In the genomic region with DNA sequence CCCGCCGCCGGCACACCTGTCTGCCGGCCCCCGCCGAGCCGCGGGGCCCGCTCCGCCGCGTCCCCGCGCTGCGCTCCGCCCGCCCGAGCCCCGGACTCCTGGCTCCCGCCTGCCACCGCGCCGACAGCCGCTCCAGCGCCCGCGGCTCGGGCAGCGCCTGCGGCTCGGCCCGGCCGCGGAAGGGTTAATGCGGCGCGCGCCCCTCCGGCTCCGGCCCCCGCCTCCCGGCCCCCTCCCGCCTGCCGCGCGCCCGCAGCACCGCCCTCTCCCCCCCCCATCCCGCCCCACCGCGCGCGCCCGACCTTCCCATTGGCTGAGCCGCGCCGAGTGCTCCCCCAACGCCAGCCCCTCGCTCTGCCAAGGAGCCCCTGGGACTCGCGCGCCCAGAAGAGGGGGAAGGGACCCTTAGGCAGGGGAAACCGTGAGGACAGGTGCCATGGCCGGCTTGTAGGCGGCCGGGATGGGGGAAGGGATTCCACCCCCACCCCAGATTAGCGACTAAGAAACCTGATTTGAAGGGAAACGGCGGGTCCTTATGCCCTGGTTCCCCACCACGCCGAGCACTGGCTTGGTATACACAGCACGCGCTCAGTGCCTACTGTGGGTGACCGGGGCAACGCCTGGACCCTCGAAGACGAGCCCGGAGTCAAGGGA, we compare ENCODE assay signal across 8 cellular contexts. TPM values are rescaled to one million over a fixed set of nuclear protein-coding genes. Genes with fewer than 3 reads are reported as not detected.
DNase-seq lines count a peak whose midpoint lies in the region; ATAC-seq and TF ChIP-seq lines count a peak whose summit lies in the region.

A gene with protein sequence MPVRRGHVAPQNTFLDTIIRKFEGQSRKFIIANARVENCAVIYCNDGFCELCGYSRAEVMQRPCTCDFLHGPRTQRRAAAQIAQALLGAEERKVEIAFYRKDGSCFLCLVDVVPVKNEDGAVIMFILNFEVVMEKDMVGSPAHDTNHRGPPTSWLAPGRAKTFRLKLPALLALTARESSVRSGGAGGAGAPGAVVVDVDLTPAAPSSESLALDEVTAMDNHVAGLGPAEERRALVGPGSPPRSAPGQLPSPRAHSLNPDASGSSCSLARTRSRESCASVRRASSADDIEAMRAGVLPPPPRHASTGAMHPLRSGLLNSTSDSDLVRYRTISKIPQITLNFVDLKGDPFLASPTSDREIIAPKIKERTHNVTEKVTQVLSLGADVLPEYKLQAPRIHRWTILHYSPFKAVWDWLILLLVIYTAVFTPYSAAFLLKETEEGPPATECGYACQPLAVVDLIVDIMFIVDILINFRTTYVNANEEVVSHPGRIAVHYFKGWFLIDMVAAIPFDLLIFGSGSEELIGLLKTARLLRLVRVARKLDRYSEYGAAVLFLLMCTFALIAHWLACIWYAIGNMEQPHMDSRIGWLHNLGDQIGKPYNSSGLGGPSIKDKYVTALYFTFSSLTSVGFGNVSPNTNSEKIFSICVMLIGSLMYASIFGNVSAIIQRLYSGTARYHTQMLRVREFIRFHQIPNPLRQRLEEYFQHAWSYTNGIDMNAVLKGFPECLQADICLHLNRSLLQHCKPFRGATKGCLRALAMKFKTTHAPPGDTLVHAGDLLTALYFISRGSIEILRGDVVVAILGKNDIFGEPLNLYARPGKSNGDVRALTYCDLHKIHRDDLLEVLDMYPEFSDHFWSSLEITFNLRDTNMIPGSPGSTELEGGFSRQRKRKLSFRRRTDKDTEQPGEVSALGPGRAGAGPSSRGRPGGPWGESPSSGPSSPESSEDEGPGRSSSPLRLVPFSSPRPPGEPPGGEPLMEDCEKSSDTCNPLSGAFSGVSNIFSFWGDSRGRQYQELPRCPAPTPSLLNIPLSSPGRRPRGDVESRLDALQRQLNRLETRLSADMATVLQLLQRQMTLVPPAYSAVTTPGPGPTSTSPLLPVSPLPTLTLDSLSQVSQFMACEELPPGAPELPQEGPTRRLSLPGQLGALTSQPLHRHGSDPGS (minus strand): TSS at position 186 of the 654 bp plus-strand sequence. CDS start 408 bp downstream, outside the sequence.

- H3K27ac Mint-ChIP-seq in CD8-positive, alpha-beta T cell, result no peak within 1 kb of the TSS
- H3K27ac Mint-ChIP-seq in naive thymus-derived CD4-positive, alpha-beta T cell, result peak within 1 kb of the TSS; percentile 59 to 89 (median 69)

- peaks cover 43% of the 10 kb centered on the region for H3K4me1 ChIP-seq in CD8-positive, alpha-beta T cell (ENCODE audit: insufficient read depth, low read length)
- peaks cover 37% of the 10 kb centered on the region for H3K4me1 ChIP-seq in KMS-11 (ENCODE audit: low read depth, poor library complexity, severe bottlenecking)
- H3K4me1 ChIP-seq in duodenal mucosa (ENCODE audit: control insufficient read depth in 1 of 2, insufficient read depth in 2 of 2, low read length in 2 of 2), result peaks cover 16 to 40% of the 10 kb centered on the region in 2 donors
- peaks cover 20 to 44% of the 10 kb centered on the region in 2 donors for H3K4me1 ChIP-seq in naive thymus-derived CD4-positive, alpha-beta T cell (ENCODE audit: control insufficient read depth in 2 of 2, insufficient read depth in 2 of 2, low read length in 2 of 2)

- H3K4me2 ChIP-seq in KMS-11, result peak within 1 kb of the TSS; percentile 100

- H4K20me1 ChIP-seq in KMS-11 (ENCODE audit: insufficient read depth), result no peaks in the 10 kb centered on the region

- H3K9ac ChIP-seq in KMS-11 (peak within 1 kb of the TSS; percentile 17; the same call in 1 of the 2 replicates), duodenal mucosa (ENCODE audit: low read depth in 1 of 2, low read length in 2 of 2) (no peak within 1 kb of the TSS)

- no peak within 1 kb of the TSS for H3K27ac ChIP-seq in CD8-positive, alpha-beta T cell (ENCODE audit: low read depth, low read length)
- peak within 1 kb of the TSS; percentile 23; the same call in 1 of the 2 replicates for H3K27ac ChIP-seq in KMS-11
- H3K27ac ChIP-seq in duodenal mucosa (ENCODE audit: low read depth, low read length), result no peak within 1 kb of the TSS
- no peak within 1 kb of the TSS for H3K27ac ChIP-seq in naive thymus-derived CD4-positive, alpha-beta T cell (ENCODE audit: low read depth, low read length)

- no peaks in the 10 kb centered on the region for H3K36me3 Mint-ChIP-seq in CD8-positive, alpha-beta T cell
- H3K36me3 Mint-ChIP-seq in naive thymus-derived CD4-positive, alpha-beta T cell, result peaks cover 0 to 5% (median 0%) of the 10 kb centered on the region in 5 donors

- peak within 1 kb of the TSS; percentile 70 for H3K4me3 Mint-ChIP-seq in CD8-positive, alpha-beta T cell
- H3K4me3 Mint-ChIP-seq in naive thymus-derived CD4-positive, alpha-beta T cell, result peak within 1 kb of the TSS; percentile 74 to 92 (median 86)

- no peak for ATAC-seq in CD8-positive, alpha-beta T cell
- no peak for ATAC-seq in naive thymus-derived CD4-positive, alpha-beta T cell
- ATAC-seq in HG03520 (IDR thresholded peaks at IDR 0.05; ENCODE audit: unreplicated experiment), result no peak

- H3K9me3 Mint-ChIP-seq in CD8-positive, alpha-beta T cell, result no peaks in the 10 kb centered on the region
- H3K9me3 Mint-ChIP-seq in naive thymus-derived CD4-positive, alpha-beta T cell, result peaks cover 0 to 4% (median 0%) of the 10 kb centered on the region in 11 donors

- H3K79me2 ChIP-seq in KMS-11 (ENCODE audit: insufficient read depth, low read depth), result no peaks in the 10 kb centered on the region

- peak within 1 kb of the TSS; percentile 43 for H3K4me3 ChIP-seq in CD8-positive, alpha-beta T cell (ENCODE audit: low read depth, low read length)
- H3K4me3 ChIP-seq in KMS-11 (IDR thresholded peaks at IDR 0.05; ENCODE audit: insufficient read depth, low read depth, low read length) (no peak within 1 kb of the TSS), duodenal mucosa (ENCODE audit: low read depth in 1 of 2, low read length in 2 of 2) (peak within 1 kb of the TSS; percentile 33 to 65)
- peak within 1 kb of the TSS; percentile 54 for H3K4me3 ChIP-seq in naive thymus-derived CD4-positive, alpha-beta T cell (ENCODE audit: low read length)

- POLR2A ChIA-PET in CD8-positive, alpha-beta T cell (lab: Charles Lee), result interaction anchor here (1.2 kb wide), 1 partner anchor 50 kb away, joined by 4 read pairs; the partner anchor contains the start of gene ABCB8
- POLR2A ChIA-PET in naive thymus-derived CD4-positive, alpha-beta T cell (lab: Charles Lee), result interaction anchor here (0.6 to 6.1 kb wide), 2 partner anchors 36 to 153 kb away, joined by 3 to 34 read pairs; no protein-coding TSS in a partner anchor

- peaks cover 34% of the 10 kb centered on the region for H3K27me3 Mint-ChIP-seq in CD8-positive, alpha-beta T cell (ENCODE audit: low read depth)
- peaks cover 19 to 68% (median 37%) of the 10 kb centered on the region in 5 donors for H3K27me3 Mint-ChIP-seq in naive thymus-derived CD4-positive, alpha-beta T cell

- DNase-seq in CD8-positive, alpha-beta T cell, result peak in 2 of 7 experiments; percentile 19 to 51
- peak in 2 of 9 donors; percentile 24 to 28 for DNase-seq in naive thymus-derived CD4-positive, alpha-beta T cell
- no peak for DNase-seq in kidney glomerular epithelial cell (lab: John Stamatoyannopoulos, UW)
- DNase-seq in NK-92 treated with Interleukin-12 subunit alpha and Interleukin-12 subunit beta, amount 100 ng/mL, for 24 hours (lab: John Stamatoyannopoulos, UW), result no peak

- TF ChIP-seq POLR2A in Raji (IDR thresholded peaks at IDR 0.05; ENCODE audit: insufficient read depth, low read depth, low read length), result peak; percentile 65

- intact Hi-C loops in CD8-positive, alpha-beta T cell (cut with DNase I, micrococcal nuclease), result loop anchor here in 1 of 2 experiments (10.0 kb wide), 1 partner anchor 107 kb away; the partner anchor contains the start of genes AGAP3, FASTK and TMUB1
- intact Hi-C loops in naive thymus-derived CD4-positive, alpha-beta T cell (cut with micrococcal nuclease), result loop anchor here in 1 of 2 donors (10.0 kb wide), 1 partner anchor 313 kb away; no protein-coding TSS in a partner anchor

- CTCF ChIA-PET in CD8-positive, alpha-beta T cell (lab: Charles Lee), result interaction anchor here (0.7 to 2.6 kb wide), 6 partner anchors 11 to 80 kb away, joined by 3 to 9 read pairs (median 4); partner anchors contain the start of gene NOS3
- CTCF ChIA-PET in naive thymus-derived CD4-positive, alpha-beta T cell (lab: Charles Lee), result interaction anchor here (0.6 to 1.5 kb wide), 5 partner anchors 8 to 63 kb away, joined by 3 to 4 read pairs (median 3); no protein-coding TSS in a partner anchor

- no peaks in the 10 kb centered on the region for H3K36me3 ChIP-seq in CD8-positive, alpha-beta T cell (ENCODE audit: insufficient read depth, low read length)
- H3K36me3 ChIP-seq in KMS-11 (ENCODE audit: insufficient read depth) (no peaks in the 10 kb centered on the region), duodenal mucosa (ENCODE audit: control insufficient read depth in 1 of 2, insufficient read depth in 2 of 2, low read length in 2 of 2) (no peaks in the 10 kb centered on the region)
- H3K36me3 ChIP-seq in naive thymus-derived CD4-positive, alpha-beta T cell (ENCODE audit: control insufficient read depth in 2 of 3, insufficient read depth in 3 of 3, low read length in 3 of 3), result no peaks in the 10 kb centered on the region

- peaks cover 36% of the 10 kb centered on the region for H3K4me1 Mint-ChIP-seq in CD8-positive, alpha-beta T cell (ENCODE audit: low read depth)
- peaks cover 26 to 45% (median 37%) of the 10 kb centered on the region in 7 donors for H3K4me1 Mint-ChIP-seq in naive thymus-derived CD4-positive, alpha-beta T cell

- no peaks in the 10 kb centered on the region for H3K9me3 ChIP-seq in CD8-positive, alpha-beta T cell (ENCODE audit: low read length)
- no peaks in the 10 kb centered on the region for H3K9me3 ChIP-seq in duodenal mucosa (ENCODE audit: control insufficient read depth in 1 of 2, low read length in 2 of 2)
- no peaks in the 10 kb centered on the region for H3K9me3 ChIP-seq in naive thymus-derived CD4-positive, alpha-beta T cell (ENCODE audit: control insufficient read depth in 2 of 3, low read length in 3 of 3)

- TF ChIP-seq CTCF in CD8-positive, alpha-beta T cell (IDR thresholded peaks at IDR 0.05), result no peak
- TF ChIP-seq CTCF in KMS-11 (conservative IDR thresholded peaks at IDR 0.05; ENCODE audit: low read depth, low read length), result no peak

- peak within 1 kb of the TSS; percentile 69 for H2AFZ ChIP-seq in KMS-11 (ENCODE audit: low read depth)

- H3K27me3 ChIP-seq in CD8-positive, alpha-beta T cell (ENCODE audit: insufficient read depth, low read length), result peaks cover 17% of the 10 kb centered on the region
- peaks cover 39% of the 10 kb centered on the region for H3K27me3 ChIP-seq in KMS-11 (ENCODE audit: insufficient read depth, low read depth)
- peaks cover 33 to 50% of the 10 kb centered on the region in 2 donors for H3K27me3 ChIP-seq in duodenal mucosa (ENCODE audit: control insufficient read depth in 1 of 2, insufficient read depth in 2 of 2, low read length in 2 of 2)
- peaks cover 10 to 13% of the 10 kb centered on the region in 2 donors for H3K27me3 ChIP-seq in naive thymus-derived CD4-positive, alpha-beta T cell (ENCODE audit: control insufficient read depth in 2 of 2, insufficient read depth in 2 of 2, low read length in 2 of 2)

RNA-seq across cellular contexts. Expression of the gene that starts here (rescaled TPM):
- total RNA-seq in CD8-positive, alpha-beta T cell, result under 1 TPM; 0.90 to 0.97 TPM
- 1 to 10 TPM in 4 of 5 experiments, under 1 TPM in 1; 0.56 to 4.9 (median 3.2) TPM for total RNA-seq in naive thymus-derived CD4-positive, alpha-beta T cell
- 1 to 10 TPM; 3.0 to 5.2 TPM for polyA plus RNA-seq in naive thymus-derived CD4-positive, alpha-beta T cell
